In genomic region chr4:73006286-73006990, GRCh38 we compare ENCODE assay signal across 15 cellular contexts.
A peak's percentile ranks its signal among the peaks of the same experiment; 100 is the strongest.
DNase-seq lines count a peak whose midpoint lies in the region; ATAC-seq lines count a peak whose summit lies in the region.
"Had no signal": no experiment of that assay in that cellular context is flagged by ENCODE, and none has a peak within 500 bp of the region (broad histone marks: within the 10 kb centered on the region; RNA-seq: fewer than 3 reads in every experiment).

No MANE protein-coding gene starts in this region.

- DNase-seq in RPMI8226 (peak; percentile 11), iPS-NIHi11 (ENCODE audit: low spot score) (no peak), NCI-H1048 (lab: John Stamatoyannopoulos, UW) (no peak)
- DNase-seq in stimulated activated CD8-positive, alpha-beta memory T cell treated with anti-CD3 and anti-CD28 coated beads, Interleukin-4, amount 100 ng/mL, for 48 hours: no peak
- DNase-seq in natural killer cell treated with Interleukin-12 subunit alpha and Interleukin-12 subunit beta and Interleukin-15 and Interleukin-18, amount 100 ng/mL, for 72 hours (ENCODE audit: low spot score): no peak
- DNase-seq: activated effector memory CD4-positive, alpha-beta T cell treated with anti-CD3 and anti-CD28 coated beads, Interleukin-2, amount 50 U/mL, for 16 hours; GM23248; kidney glomerular epithelial cell; NCI-H226; PC-3; right lobe of liver; T-helper 2 cell had no signal

- H3K4me1 Mint-ChIP-seq in natural killer cell treated with Interleukin-12 subunit alpha and Interleukin-12 subunit beta and Interleukin-15 and Interleukin-18, amount 100 ng/mL, for 72 hours (ENCODE audit: low read depth in 2 of 2): no peaks in the 10 kb centered on the region

- no peak overlapping the region for H3K4me3 Mint-ChIP-seq in natural killer cell treated with Interleukin-12 subunit alpha and Interleukin-12 subunit beta and Interleukin-15 and Interleukin-18, amount 100 ng/mL, for 72 hours

- no peak overlapping the region for H3K27ac Mint-ChIP-seq in natural killer cell treated with Interleukin-12 subunit alpha and Interleukin-12 subunit beta and Interleukin-15 and Interleukin-18, amount 100 ng/mL, for 72 hours

- no peaks in the 10 kb centered on the region for H3K36me3 Mint-ChIP-seq in natural killer cell treated with Interleukin-12 subunit alpha and Interleukin-12 subunit beta and Interleukin-15 and Interleukin-18, amount 100 ng/mL, for 72 hours

- peak; percentile 88 for ATAC-seq in GM18867 (IDR thresholded peaks at IDR 0.05; ENCODE audit: unreplicated experiment)
- ATAC-seq in GM21447 (IDR thresholded peaks at IDR 0.05; ENCODE audit: unreplicated experiment): peak; percentile 83
- ATAC-seq in HG03039 (IDR thresholded peaks at IDR 0.05; ENCODE audit: unreplicated experiment): peak; percentile 72
- no peak for ATAC-seq in natural killer cell treated with Interleukin-12 subunit alpha and Interleukin-12 subunit beta and Interleukin-15 and Interleukin-18, amount 100 ng/mL, for 72 hours
- ATAC-seq: PC-3, right lobe of liver had no signal

- H3K27me3 Mint-ChIP-seq in natural killer cell treated with Interleukin-12 subunit alpha and Interleukin-12 subunit beta and Interleukin-15 and Interleukin-18, amount 100 ng/mL, for 72 hours: peaks cover 20 to 34% of the 10 kb centered on the region in 2 donors

- peaks cover 3% of the 10 kb centered on the region for H3K9me3 Mint-ChIP-seq in natural killer cell treated with Interleukin-12 subunit alpha and Interleukin-12 subunit beta and Interleukin-15 and Interleukin-18, amount 100 ng/mL, for 72 hours

Comparison
In these comparisons a context has a peak if more than half of its experiments do, and no peak if none do; other contexts are left out.
1. ATAC-seq: peak in GM18867 (single experiment), GM21447 (single experiment) and HG03039 (single experiment); none in natural killer cell treated with Interleukin-12 subunit alpha and Interleukin-12 subunit beta and Interleukin-15 and Interleukin-18, amount 100 ng/mL, for 72 hours (0 of 2).